8 cellular contexts compared by ENCODE assay signal in genomic region chr18:50306944-50307343, GRCh38. TPM values are rescaled to one million over a fixed set of nuclear protein-coding genes. Genes with fewer than 3 reads are reported as not detected.
DNase-seq lines count a peak whose midpoint lies in the region; ATAC-seq and TF ChIP-seq lines count a peak whose summit lies in the region.

No MANE protein-coding gene starts in this region.

- peaks cover 3 to 5% (median 4%) of the 10 kb centered on the region in 3 donors for H3K9me3 Mint-ChIP-seq in T-cell
- no peaks in the 10 kb centered on the region for H3K9me3 Mint-ChIP-seq in glutamatergic neuron (ENCODE audit: unreplicated experiment)

- 81% methylated on average over 8 of the region's 8 CpGs for WGBS in smooth muscle cell (ENCODE audit: low lambda C conversion rate)

- H3K9me3 ChIP-seq in smooth muscle cell (replicated peaks; ENCODE audit: low read depth), result no peaks in the 10 kb centered on the region
- H3K9me3 ChIP-seq in gastrocnemius medialis, result no peaks in the 10 kb centered on the region

- no peaks in the 10 kb centered on the region for H3F3A ChIP-seq in smooth muscle cell (ENCODE audit: low read depth)

- in situ Hi-C loops in gastrocnemius medialis (cut with MboI; ENCODE audit: low sequenced_read_pairs in 4 of 4), result no loop called here

- H3K4me3 Mint-ChIP-seq in T-cell (peak overlapping the region; percentile 83 to 87 (median 85)), glutamatergic neuron (ENCODE audit: unreplicated experiment) (peak overlapping the region; percentile 94)

- H3K4me1 ChIP-seq in smooth muscle cell (ENCODE audit: low read depth), result peaks cover 10% of the 10 kb centered on the region
- H3K4me1 ChIP-seq in gastrocnemius medialis, result peaks cover 3 to 6% of the 10 kb centered on the region in 2 donors

- H3K4me3 ChIP-seq in smooth muscle cell, result peak overlapping the region; percentile 67
- peak overlapping the region in 2 of 4 donors; percentile 52 to 58 for H3K4me3 ChIP-seq in gastrocnemius medialis

- no peaks in the 10 kb centered on the region for H3K36me3 Mint-ChIP-seq in T-cell
- no peaks in the 10 kb centered on the region for H3K36me3 Mint-ChIP-seq in glutamatergic neuron (ENCODE audit: unreplicated experiment)

- ATAC-seq in T-cell (replicated peaks in 1 of 4) (no peak), gastrocnemius medialis (no peak)

- H3K27me3 ChIP-seq in smooth muscle cell (ENCODE audit: low read depth) (no peaks in the 10 kb centered on the region), gastrocnemius medialis (peaks cover 0 to 28% (median 5%) of the 10 kb centered on the region in 3 donors)

- H3K27me3 Mint-ChIP-seq in T-cell, result peaks cover 25 to 28% of the 10 kb centered on the region in 2 donors
- peaks cover 2% of the 10 kb centered on the region for H3K27me3 Mint-ChIP-seq in glutamatergic neuron (ENCODE audit: unreplicated experiment)

- no peaks in the 10 kb centered on the region for H4K20me1 ChIP-seq in smooth muscle cell (ENCODE audit: low read depth)

- intact Hi-C loops in gastrocnemius medialis (cut with DNase I; ENCODE audit: low total_unique reads), result no loop called here

- H3K79me2 ChIP-seq in smooth muscle cell (ENCODE audit: low read depth), result no peaks in the 10 kb centered on the region

- H3K9ac ChIP-seq in smooth muscle cell (ENCODE audit: low read depth), result no peak overlapping the region

- H2AFZ ChIP-seq in smooth muscle cell (ENCODE audit: low read depth), result peak overlapping the region; percentile 93

- H3K27ac ChIP-seq in smooth muscle cell (ENCODE audit: low read depth) (no peak overlapping the region), gastrocnemius medialis (no peak overlapping the region)

- H3K4me1 Mint-ChIP-seq in T-cell (peaks cover 14 to 19% (median 15%) of the 10 kb centered on the region in 3 donors), glutamatergic neuron (ENCODE audit: low read depth, unreplicated experiment) (peaks cover 2% of the 10 kb centered on the region)

- CTCF ChIA-PET in T-cell (lab: Charles Lee), result interaction anchor here in 1 of 2 donors (1.2 to 1.7 kb wide), 2 partner anchors 39 to 50 kb away, joined by 3 to 6 read pairs; no protein-coding TSS in a partner anchor

- POLR2A ChIA-PET in T-cell (lab: Charles Lee), result interaction anchor here in 1 of 2 donors (1.0 kb wide), 1 partner anchor 26 kb away, joined by 3 read pairs; the partner anchor contains the start of gene MBD1

- H3K27ac Mint-ChIP-seq in T-cell (peak overlapping the region; percentile 69 to 83), glutamatergic neuron (ENCODE audit: unreplicated experiment) (no peak overlapping the region)

- TF ChIP-seq POLR2A in gastrocnemius medialis (IDR thresholded peaks at IDR 0.05), result no peak

- peak overlapping the region; percentile 85 for H3K4me2 ChIP-seq in smooth muscle cell

- DNase-seq in NCI-H2196 (lab: John Stamatoyannopoulos, UW; ENCODE audit: unreplicated experiment), result peak; percentile 10
- no peak for DNase-seq in NCI-H2196 treated with DMSO at 0.1 percent for 48 hours (lab: John Stamatoyannopoulos, UW; ENCODE audit: unreplicated experiment)
- DNase-seq in T-cell, result no peak
- DNase-seq in glutamatergic neuron, result no peak
- no peak for DNase-seq in smooth muscle cell (lab: John Stamatoyannopoulos, UW; ENCODE audit: unreplicated experiment)
- no peak for DNase-seq in nucleus accumbens (lab: John Stamatoyannopoulos, UW)
- no peak for DNase-seq in gastrocnemius medialis
- DNase-seq in medulla oblongata (ENCODE audit: extremely low spot score), result no peak

- TF ChIP-seq CTCF in glutamatergic neuron (IDR thresholded peaks at IDR 0.05; ENCODE audit: partially characterized antibody, unreplicated experiment) (no peak), smooth muscle cell (IDR thresholded peaks at IDR 0.05; ENCODE audit: borderline replicate concordance, insufficient read depth, poor library complexity, severe bottlenecking) (no peak), gastrocnemius medialis (IDR thresholded peaks at IDR 0.05 in 4 of 5, conservative IDR thresholded peaks at IDR 0.05 in 1 of 5) (no peak)

- H3K36me3 ChIP-seq in smooth muscle cell (ENCODE audit: low read depth), result no peaks in the 10 kb centered on the region
- H3K36me3 ChIP-seq in gastrocnemius medialis, result no peaks in the 10 kb centered on the region

RNA-seq across cellular contexts. Expression of gene CXXC1, which starts 19.5 kb away (rescaled TPM):
- total RNA-seq in T-cell (100 to 1,000 TPM; 109 to 216 (median 191) TPM), glutamatergic neuron (ENCODE audit: unreplicated experiment) (66.3 TPM), smooth muscle cell (15.4 and 20.6 TPM in 2 replicates), gastrocnemius medialis (10 to 100 TPM; 21.1 to 32.0 (median 27.3) TPM)
- 39.6 and 70.1 TPM in 2 replicates for polyA plus RNA-seq in smooth muscle cell

RNA-seq across cellular contexts. Expression of gene MBD1, which starts 25.6 kb away (rescaled TPM):
- 100 to 1,000 TPM in 4 of 5 donors, 10 to 100 TPM in 1; 98.2 to 151 (median 136) TPM for total RNA-seq in T-cell
- total RNA-seq in glutamatergic neuron (ENCODE audit: unreplicated experiment), result 91.0 TPM
- 40.3 and 61.3 TPM in 2 replicates for total RNA-seq in smooth muscle cell
- 49.8 and 53.1 TPM in 2 replicates for polyA plus RNA-seq in smooth muscle cell
- total RNA-seq in gastrocnemius medialis, result 100 to 1,000 TPM in 2 of 4 donors, 10 to 100 TPM in 2; 80.4 to 127 (median 103) TPM

RNA-seq across cellular contexts. Expression of gene CFAP53, which starts 40.6 kb away (rescaled TPM):
- 1 to 10 TPM in 2 of 5 donors, under 1 TPM in 2, not detected in 1; 0.56 to 1.2 (median 0.95) TPM for total RNA-seq in T-cell
- 0.22 TPM for total RNA-seq in glutamatergic neuron (ENCODE audit: unreplicated experiment)
- 0.36 and 0.99 TPM in 2 replicates for total RNA-seq in smooth muscle cell
- 0.41 and 1.1 TPM in 2 replicates for polyA plus RNA-seq in smooth muscle cell
- 1 to 10 TPM in 3 of 4 donors, not detected in 1; 1.3 to 1.4 (median 1.4) TPM for total RNA-seq in gastrocnemius medialis
